8 cellular contexts compared by ENCODE assay signal in the genomic region with DNA sequence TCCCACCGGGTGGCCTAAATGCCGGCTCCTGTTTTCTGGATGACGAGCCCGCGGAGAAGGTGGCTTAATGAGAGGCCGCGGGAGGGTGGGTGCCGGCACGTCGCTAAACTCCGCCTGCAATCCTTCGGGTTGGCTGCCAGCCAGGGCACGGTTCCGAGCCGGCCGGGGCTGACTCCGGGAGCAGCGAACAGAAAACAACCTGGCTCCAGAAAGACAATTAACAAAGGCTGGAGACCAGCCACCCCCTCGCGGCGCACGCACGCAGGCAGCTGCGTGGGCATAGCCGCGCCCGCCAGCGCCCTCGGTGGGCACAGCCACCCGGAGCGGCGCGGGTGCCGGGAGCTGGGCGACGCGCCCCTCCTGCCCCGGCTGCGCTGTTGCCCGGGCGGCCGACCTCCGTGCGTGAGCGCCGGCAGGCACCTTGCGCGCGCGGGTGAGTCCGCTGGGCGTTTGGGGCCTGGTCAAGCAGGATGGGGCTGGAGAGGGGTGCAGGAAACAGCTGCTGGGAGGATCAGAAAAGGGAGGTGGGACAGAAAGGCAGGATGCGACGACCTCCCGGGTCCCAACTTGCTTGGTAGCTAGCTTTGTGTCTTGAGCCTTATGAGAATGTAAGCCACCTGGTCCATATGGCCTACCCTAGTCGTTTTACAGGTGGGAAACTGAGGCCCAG. TPM values are rescaled to one million over a fixed set of nuclear protein-coding genes. Genes with fewer than 3 reads are reported as not detected.
DNase-seq lines count a peak whose midpoint lies in the region; FAIRE-seq and TF ChIP-seq lines count a peak whose summit lies in the region.

A gene with protein sequence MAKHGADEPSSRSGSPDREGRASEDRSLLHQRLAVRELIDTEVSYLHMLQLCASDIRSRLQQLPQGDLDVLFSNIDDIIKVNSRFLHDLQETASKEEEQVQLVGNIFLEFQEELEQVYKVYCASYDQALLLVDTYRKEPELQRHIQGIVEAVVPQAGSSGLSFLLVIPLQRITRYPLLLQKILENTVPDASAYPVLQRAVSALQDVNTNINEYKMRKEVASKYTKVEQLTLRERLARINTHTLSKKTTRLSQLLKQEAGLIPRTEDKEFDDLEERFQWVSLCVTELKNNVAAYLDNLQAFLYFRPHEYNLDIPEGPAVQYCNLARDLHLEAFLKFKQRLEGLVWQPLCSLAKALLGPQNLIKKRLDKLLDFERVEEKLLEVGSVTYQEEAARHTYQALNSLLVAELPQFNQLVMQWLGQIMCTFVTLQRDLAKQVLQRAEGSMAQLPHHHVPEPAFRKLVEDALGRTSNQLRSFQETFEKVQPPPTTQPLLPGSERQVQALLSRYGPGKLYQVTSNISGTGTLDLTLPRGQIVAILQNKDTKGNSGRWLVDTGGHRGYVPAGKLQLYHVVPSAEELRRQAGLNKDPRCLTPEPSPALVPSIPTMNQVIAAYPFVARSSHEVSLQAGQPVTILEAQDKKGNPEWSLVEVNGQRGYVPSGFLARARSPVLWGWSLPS (plus strand): TSS at position 307 of the 670 bp plus-strand sequence. CDS start 16,272 bp downstream, outside the sequence.

- DNase-seq in GM12891 (ENCODE audit: insufficient read length, low spot score) (peak; percentile 22), NCI-H2227 treated with DMSO at 0.1 percent for 48 hours (lab: John Stamatoyannopoulos, UW) (peak; percentile 32), activated T-cell treated with anti-CD3 and anti-CD28 coated beads for 1 hour (ENCODE audit: low read depth) (peak; percentile 46), epithelial cell of proximal tubule (ENCODE audit: low read depth) (no peak), middle frontal gyrus (ENCODE audit: extremely low spot score, low spot score) (peak; percentile 53), NOMO-1 treated with dmso at 0.1 percent for 144 hours (lab: John Stamatoyannopoulos, UW; ENCODE audit: unreplicated experiment) (no peak), NOMO-1 (lab: John Stamatoyannopoulos, UW; ENCODE audit: unreplicated experiment in 2 of 2) (no peak)
- peak; percentile 7 for DNase-seq in stimulated activated CD8-positive, alpha-beta memory T cell treated with anti-CD3 and anti-CD28 coated beads, Interleukin-15, amount 100 ng/mL, for 1 hour (ENCODE audit: low read depth)

- TF ChIP-seq CTCF in epithelial cell of proximal tubule (conservative IDR thresholded peaks at IDR 0.05; ENCODE audit: low read depth, low read length), result no peak

- no peak for TF ChIP-seq POLR2A in GM12891 (IDR thresholded peaks at IDR 0.05; ENCODE audit: low read depth, low read length)

- FAIRE-seq in GM12891 (lab: Jason Lieb, UNC), result no peak

- peak within 1 kb of the TSS; percentile 66 for H3K4me3 ChIP-seq in epithelial cell of proximal tubule (ENCODE audit: low read depth, low read length)

TF ChIP-seq in GM12891, 5 proteins besides CTCF, POLR2A, EP300 and RAD21:
- no peak for TF ChIP-seq TAF1 (IDR thresholded peaks at IDR 0.05; ENCODE audit: low read depth, low read length)
- no peak for TF ChIP-seq POU2F2 (IDR thresholded peaks at IDR 0.05; ENCODE audit: low read depth, low read length)
- TF ChIP-seq POLR2AphosphoS5 (IDR thresholded peaks at IDR 0.05; ENCODE audit: low read depth, low read length), result no peak
- no peak for TF ChIP-seq PAX5 (IDR thresholded peaks at IDR 0.05; ENCODE audit: insufficient read depth, low read length, severe bottlenecking)
- TF ChIP-seq SPI1 (IDR thresholded peaks at IDR 0.05; ENCODE audit: low read depth, low read length), result no peak
TF ChIP-seq in GM12891: peak in this region for 0.

RNA-seq across cellular contexts. Expression of the gene that starts here (rescaled TPM):
- 0.09 TPM for polyA plus RNA-seq in GM12891 (2012; ENCODE audit: low read depth, missing spikeins)
- 2.0 and 2.7 TPM in 2 replicates for total RNA-seq in epithelial cell of proximal tubule

Comparison
In these comparisons a context has a peak if more than half of its experiments do, and no peak if none do; other contexts are left out.
1. DNase-seq: peak in GM12891 (single experiment), NCI-H2227 treated with DMSO at 0.1 percent for 48 hours (single experiment), activated T-cell treated with anti-CD3 and anti-CD28 coated beads for 1 hour (single experiment), middle frontal gyrus (single experiment) and stimulated activated CD8-positive, alpha-beta memory T cell treated with anti-CD3 and anti-CD28 coated beads, Interleukin-15, amount 100 ng/mL, for 1 hour (single experiment); none in epithelial cell of proximal tubule (single experiment), NOMO-1 treated with dmso at 0.1 percent for 144 hours (single experiment) and NOMO-1 (0 of 2).